1 cellular context compared by ENCODE assay signal in genomic region chr7:66867198-66867790, GRCh38.
TF ChIP-seq lines count a peak whose summit lies in the region.

No MANE protein-coding gene starts in this region.

TF ChIP-seq in HepG2, 621 proteins besides CTCF, POLR2A, EP300 and RAD21 (continued from another document):
- TF ChIP-seq, protein P1, sequence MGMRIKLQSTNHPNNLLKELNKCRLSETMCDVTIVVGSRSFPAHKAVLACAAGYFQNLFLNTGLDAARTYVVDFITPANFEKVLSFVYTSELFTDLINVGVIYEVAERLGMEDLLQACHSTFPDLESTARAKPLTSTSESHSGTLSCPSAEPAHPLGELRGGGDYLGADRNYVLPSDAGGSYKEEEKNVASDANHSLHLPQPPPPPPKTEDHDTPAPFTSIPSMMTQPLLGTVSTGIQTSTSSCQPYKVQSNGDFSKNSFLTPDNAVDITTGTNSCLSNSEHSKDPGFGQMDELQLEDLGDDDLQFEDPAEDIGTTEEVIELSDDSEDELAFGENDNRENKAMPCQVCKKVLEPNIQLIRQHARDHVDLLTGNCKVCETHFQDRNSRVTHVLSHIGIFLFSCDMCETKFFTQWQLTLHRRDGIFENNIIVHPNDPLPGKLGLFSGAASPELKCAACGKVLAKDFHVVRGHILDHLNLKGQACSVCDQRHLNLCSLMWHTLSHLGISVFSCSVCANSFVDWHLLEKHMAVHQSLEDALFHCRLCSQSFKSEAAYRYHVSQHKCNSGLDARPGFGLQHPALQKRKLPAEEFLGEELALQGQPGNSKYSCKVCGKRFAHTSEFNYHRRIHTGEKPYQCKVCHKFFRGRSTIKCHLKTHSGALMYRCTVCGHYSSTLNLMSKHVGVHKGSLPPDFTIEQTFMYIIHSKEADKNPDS (CRISPR knock-in tag; IDR thresholded peaks at IDR 0.05) = peak; percentile 18; the same call in 1 of the 2 replicates
- TF ChIP-seq ZNF484 (CRISPR knock-in tag; IDR thresholded peaks at IDR 0.05; ENCODE audit: borderline replicate concordance, low read depth) (no peak), ZNF790 (CRISPR knock-in tag; IDR thresholded peaks at IDR 0.05; ENCODE audit: borderline replicate concordance) (no peak), FOXP1 (IDR thresholded peaks at IDR 0.05) (no peak), FOXP1 (CRISPR knock-in tag; IDR thresholded peaks at IDR 0.05) (peak; percentile 15; the same call in 1 of the 2 replicates), ZMYM2 (CRISPR knock-in tag; IDR thresholded peaks at IDR 0.05) (no peak)
